In the genomic region with DNA sequence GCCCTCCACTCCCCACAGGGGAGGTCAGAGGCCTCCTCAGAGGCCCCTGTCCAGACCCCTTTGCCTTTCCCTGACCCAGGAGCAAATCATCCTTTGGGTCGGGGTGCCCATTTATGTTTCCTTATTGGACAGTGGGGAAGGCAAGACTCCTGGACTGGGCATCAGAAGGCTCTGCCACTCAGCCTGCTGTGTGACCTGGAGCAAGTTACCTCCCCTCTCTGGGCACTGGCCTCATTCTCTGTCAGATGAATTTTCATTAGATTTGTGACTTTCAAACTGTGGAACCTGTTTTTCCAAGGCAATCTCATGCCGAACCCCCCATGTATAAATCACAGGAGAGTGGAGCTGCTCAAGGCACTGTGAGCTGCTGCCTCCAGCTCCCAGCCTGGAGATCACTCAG, we compare ENCODE assay signal across 1 cellular context.
TF ChIP-seq lines count a peak whose summit lies in the region.

No MANE protein-coding gene starts in this region.

TF ChIP-seq in K562, 482 proteins besides CTCF, POLR2A, EP300 and RAD21:
- TF ChIP-seq, protein P1, sequence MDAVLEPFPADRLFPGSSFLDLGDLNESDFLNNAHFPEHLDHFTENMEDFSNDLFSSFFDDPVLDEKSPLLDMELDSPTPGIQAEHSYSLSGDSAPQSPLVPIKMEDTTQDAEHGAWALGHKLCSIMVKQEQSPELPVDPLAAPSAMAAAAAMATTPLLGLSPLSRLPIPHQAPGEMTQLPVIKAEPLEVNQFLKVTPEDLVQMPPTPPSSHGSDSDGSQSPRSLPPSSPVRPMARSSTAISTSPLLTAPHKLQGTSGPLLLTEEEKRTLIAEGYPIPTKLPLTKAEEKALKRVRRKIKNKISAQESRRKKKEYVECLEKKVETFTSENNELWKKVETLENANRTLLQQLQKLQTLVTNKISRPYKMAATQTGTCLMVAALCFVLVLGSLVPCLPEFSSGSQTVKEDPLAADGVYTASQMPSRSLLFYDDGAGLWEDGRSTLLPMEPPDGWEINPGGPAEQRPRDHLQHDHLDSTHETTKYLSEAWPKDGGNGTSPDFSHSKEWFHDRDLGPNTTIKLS (IDR thresholded peaks at IDR 0.05; ENCODE audit: borderline replicate concordance, low read depth), result no peak
- no peak for TF ChIP-seq STAT5B (CRISPR knock-in tag; IDR thresholded peaks at IDR 0.05)
- no peak for TF ChIP-seq ZKSCAN8 (CRISPR knock-in tag; IDR thresholded peaks at IDR 0.05)
- TF ChIP-seq, protein P2, sequence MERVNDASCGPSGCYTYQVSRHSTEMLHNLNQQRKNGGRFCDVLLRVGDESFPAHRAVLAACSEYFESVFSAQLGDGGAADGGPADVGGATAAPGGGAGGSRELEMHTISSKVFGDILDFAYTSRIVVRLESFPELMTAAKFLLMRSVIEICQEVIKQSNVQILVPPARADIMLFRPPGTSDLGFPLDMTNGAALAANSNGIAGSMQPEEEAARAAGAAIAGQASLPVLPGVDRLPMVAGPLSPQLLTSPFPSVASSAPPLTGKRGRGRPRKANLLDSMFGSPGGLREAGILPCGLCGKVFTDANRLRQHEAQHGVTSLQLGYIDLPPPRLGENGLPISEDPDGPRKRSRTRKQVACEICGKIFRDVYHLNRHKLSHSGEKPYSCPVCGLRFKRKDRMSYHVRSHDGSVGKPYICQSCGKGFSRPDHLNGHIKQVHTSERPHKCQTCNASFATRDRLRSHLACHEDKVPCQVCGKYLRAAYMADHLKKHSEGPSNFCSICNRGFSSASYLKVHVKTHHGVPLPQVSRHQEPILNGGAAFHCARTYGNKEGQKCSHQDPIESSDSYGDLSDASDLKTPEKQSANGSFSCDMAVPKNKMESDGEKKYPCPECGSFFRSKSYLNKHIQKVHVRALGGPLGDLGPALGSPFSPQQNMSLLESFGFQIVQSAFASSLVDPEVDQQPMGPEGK (CRISPR knock-in tag; IDR thresholded peaks at IDR 0.05; ENCODE audit: borderline replicate concordance), result no peak
- no peak for TF ChIP-seq RBM39 (optimal IDR thresholded peaks at IDR 0.05; ENCODE audit: low read depth, low read length)
- TF ChIP-seq LCOR (CRISPR knock-in tag; IDR thresholded peaks at IDR 0.05), result no peak
- TF ChIP-seq, protein P3, sequence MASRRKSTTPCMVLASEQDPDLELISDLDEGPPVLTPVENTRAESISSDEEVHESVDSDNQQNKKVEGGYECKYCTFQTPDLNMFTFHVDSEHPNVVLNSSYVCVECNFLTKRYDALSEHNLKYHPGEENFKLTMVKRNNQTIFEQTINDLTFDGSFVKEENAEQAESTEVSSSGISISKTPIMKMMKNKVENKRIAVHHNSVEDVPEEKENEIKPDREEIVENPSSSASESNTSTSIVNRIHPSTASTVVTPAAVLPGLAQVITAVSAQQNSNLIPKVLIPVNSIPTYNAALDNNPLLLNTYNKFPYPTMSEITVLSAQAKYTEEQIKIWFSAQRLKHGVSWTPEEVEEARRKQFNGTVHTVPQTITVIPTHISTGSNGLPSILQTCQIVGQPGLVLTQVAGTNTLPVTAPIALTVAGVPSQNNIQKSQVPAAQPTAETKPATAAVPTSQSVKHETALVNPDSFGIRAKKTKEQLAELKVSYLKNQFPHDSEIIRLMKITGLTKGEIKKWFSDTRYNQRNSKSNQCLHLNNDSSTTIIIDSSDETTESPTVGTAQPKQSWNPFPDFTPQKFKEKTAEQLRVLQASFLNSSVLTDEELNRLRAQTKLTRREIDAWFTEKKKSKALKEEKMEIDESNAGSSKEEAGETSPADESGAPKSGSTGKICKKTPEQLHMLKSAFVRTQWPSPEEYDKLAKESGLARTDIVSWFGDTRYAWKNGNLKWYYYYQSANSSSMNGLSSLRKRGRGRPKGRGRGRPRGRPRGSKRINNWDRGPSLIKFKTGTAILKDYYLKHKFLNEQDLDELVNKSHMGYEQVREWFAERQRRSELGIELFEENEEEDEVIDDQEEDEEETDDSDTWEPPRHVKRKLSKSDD (conservative IDR thresholded peaks at IDR 0.05; ENCODE audit: low read length), result no peak
- TF ChIP-seq ZFP36 (IDR thresholded peaks at IDR 0.05; ENCODE audit: low read depth, low read length, partially characterized antibody), result peak; percentile 48
- TF ChIP-seq, protein P4, sequence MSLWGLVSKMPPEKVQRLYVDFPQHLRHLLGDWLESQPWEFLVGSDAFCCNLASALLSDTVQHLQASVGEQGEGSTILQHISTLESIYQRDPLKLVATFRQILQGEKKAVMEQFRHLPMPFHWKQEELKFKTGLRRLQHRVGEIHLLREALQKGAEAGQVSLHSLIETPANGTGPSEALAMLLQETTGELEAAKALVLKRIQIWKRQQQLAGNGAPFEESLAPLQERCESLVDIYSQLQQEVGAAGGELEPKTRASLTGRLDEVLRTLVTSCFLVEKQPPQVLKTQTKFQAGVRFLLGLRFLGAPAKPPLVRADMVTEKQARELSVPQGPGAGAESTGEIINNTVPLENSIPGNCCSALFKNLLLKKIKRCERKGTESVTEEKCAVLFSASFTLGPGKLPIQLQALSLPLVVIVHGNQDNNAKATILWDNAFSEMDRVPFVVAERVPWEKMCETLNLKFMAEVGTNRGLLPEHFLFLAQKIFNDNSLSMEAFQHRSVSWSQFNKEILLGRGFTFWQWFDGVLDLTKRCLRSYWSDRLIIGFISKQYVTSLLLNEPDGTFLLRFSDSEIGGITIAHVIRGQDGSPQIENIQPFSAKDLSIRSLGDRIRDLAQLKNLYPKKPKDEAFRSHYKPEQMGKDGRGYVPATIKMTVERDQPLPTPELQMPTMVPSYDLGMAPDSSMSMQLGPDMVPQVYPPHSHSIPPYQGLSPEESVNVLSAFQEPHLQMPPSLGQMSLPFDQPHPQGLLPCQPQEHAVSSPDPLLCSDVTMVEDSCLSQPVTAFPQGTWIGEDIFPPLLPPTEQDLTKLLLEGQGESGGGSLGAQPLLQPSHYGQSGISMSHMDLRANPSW (CRISPR knock-in tag; IDR thresholded peaks at IDR 0.05), result no peak
- peak; percentile 56; the same call in 1 of the 2 replicates for TF ChIP-seq BCOR (IDR thresholded peaks at IDR 0.05)
- TF ChIP-seq, protein P5, sequence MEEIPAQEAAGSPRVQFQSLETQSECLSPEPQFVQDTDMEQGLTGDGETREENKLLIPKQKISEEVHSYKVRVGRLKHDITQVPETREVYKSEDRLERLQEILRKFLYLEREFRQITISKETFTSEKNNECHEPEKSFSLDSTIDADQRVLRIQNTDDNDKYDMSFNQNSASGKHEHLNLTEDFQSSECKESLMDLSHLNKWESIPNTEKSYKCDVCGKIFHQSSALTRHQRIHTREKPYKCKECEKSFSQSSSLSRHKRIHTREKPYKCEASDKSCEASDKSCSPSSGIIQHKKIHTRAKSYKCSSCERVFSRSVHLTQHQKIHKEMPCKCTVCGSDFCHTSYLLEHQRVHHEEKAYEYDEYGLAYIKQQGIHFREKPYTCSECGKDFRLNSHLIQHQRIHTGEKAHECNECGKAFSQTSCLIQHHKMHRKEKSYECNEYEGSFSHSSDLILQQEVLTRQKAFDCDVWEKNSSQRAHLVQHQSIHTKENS (CRISPR knock-in tag; IDR thresholded peaks at IDR 0.05), result no peak
- TF ChIP-seq RBM25 (IDR thresholded peaks at IDR 0.05; ENCODE audit: low read depth, low read length, severe bottlenecking), result peak; percentile 29
- no peak for TF ChIP-seq SAFB (IDR thresholded peaks at IDR 0.05; ENCODE audit: borderline replicate concordance, low read depth, low read length)
- no peak for TF ChIP-seq PPARD (CRISPR knock-in tag; IDR thresholded peaks at IDR 0.05)
